In the genomic region with DNA sequence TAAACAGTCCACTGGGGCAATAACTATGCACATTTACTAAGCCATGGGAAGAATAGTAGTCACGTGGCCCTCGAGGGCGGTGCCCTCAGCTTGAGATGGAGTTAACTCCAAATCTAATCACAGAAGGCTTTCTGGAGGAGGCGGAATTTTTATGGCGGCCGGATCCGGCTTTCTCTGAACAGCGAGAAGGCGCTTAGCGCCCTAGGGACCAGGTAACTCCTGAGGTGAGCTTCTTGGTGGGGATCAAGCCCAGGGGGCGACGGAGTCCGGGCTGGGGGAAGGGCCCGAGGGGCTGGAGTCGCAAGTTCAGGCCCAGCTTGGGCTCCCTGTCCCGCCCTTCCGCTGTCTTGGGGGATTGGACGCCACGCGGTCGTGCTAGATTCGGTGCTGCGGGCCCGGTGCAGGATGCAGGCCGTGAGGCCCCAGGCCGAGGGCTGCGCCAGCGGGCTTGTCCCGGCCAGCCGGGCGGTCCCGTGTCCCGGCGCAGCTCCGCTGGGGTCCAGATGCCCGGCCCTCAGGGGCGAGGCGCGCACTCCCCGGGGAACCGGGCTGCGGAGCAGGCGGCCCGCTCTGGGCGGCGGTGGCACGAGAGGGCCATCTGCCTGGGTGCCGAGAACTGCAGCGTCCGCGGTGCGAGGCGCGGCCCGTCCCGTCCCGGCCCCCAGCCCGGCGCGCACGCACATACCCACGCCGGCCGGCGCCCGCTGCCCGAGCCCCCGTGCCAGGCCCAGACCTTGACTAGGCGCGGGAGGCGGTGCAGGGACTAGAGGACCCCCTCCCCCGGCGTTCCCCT, we compare ENCODE assay signal across 9 cellular contexts. TPM values are rescaled to one million over a fixed set of nuclear protein-coding genes. Genes with fewer than 3 reads are reported as not detected.
A peak's percentile ranks its signal among the peaks of the same experiment; 100 is the strongest.
DNase-seq lines count a peak whose midpoint lies in the region; ATAC-seq, FAIRE-seq and TF ChIP-seq lines count a peak whose summit lies in the region.
"Had no signal": no experiment of that assay in that cellular context is flagged by ENCODE, and none has a peak within 500 bp of the region (broad histone marks: within the 10 kb centered on the region; RNA-seq: fewer than 3 reads in every experiment).

No MANE protein-coding gene starts in this region.

- no peak for TF ChIP-seq RAD21 in H1 (IDR thresholded peaks at IDR 0.05 in 1 of 2, conservative IDR thresholded peaks at IDR 0.05 in 1 of 2; ENCODE audit: low read depth in 2 of 2, low read length in 2 of 2)

- CTCF ChIA-PET in activated CD4-positive, alpha-beta T cell treated with anti-CD3 and anti-CD28 coated beads for 36 hours (lab: Charles Lee) = interaction anchor here (0.8 to 1.3 kb wide), 2 partner anchors 17 to 362 kb away, joined by 3 read pairs; no protein-coding TSS in a partner anchor
- CTCF ChIA-PET in H1 (lab: Charles Lee; ENCODE audit: partially characterized antibody) = interaction anchor here (1.2 to 8.1 kb wide), 2 partner anchors 19 to 61 kb away, joined by 3 to 77 read pairs; no protein-coding TSS in a partner anchor

- peaks cover 0 to 4% of the 10 kb centered on the region in 2 experiments for H4K20me1 ChIP-seq in H1 (replicated peaks in 1 of 2; ENCODE audit: control insufficient read depth in 1 of 2, insufficient read depth in 2 of 2, low read length in 2 of 2)

- peaks cover 21% of the 10 kb centered on the region for H3K36me3 Mint-ChIP-seq in activated CD4-positive, alpha-beta T cell treated with anti-CD3 and anti-CD28 coated beads for 36 hours (ENCODE audit: low read depth)

- H4K5ac ChIP-seq in H1 (ENCODE audit: insufficient read length, low read depth, low read length) = peak overlapping the region; percentile 89

- H3K4me1 ChIP-seq in H1 (replicated peaks in 1 of 4; ENCODE audit: control insufficient read depth in 3 of 4, insufficient read depth in 4 of 4, low read length in 3 of 4) = peaks cover 14 to 28% (median 21%) of the 10 kb centered on the region in 4 experiments
- peaks cover 20% of the 10 kb centered on the region for H3K4me1 ChIP-seq in mucosa of descending colon (ENCODE audit: low read depth)
- H3K4me1 ChIP-seq in tibial nerve = peaks cover 8 to 40% (median 30%) of the 10 kb centered on the region in 4 donors

- H3K4ac ChIP-seq in H1 (replicated peaks; ENCODE audit: insufficient read length, low read depth, low read length) = peak overlapping the region; percentile 96

- H3K27ac ChIP-seq in H1 (ENCODE audit: low read depth, low read length) (peak overlapping the region; percentile 98), tibial nerve (peak overlapping the region; percentile 88 to 99 (median 94))
- H3K27ac ChIP-seq: SJSA1 had no signal

- peak overlapping the region; percentile 32 for H3K14ac ChIP-seq in H1 (ENCODE audit: insufficient read length)

- H3K4me3 ChIP-seq in H1 (ENCODE audit: extremely low read depth in 1 of 4, insufficient read depth in 2 of 4, low read depth in 3 of 4, low read length in 4 of 4) (peak overlapping the region; percentile 70 to 94 (median 73)), mucosa of descending colon (no peak overlapping the region), tibial nerve (peak overlapping the region; percentile 65 to 88 (median 69))
- H3K4me3 ChIP-seq: SJSA1 had no signal

- H4K91ac ChIP-seq in H1 (replicated peaks; ENCODE audit: insufficient read length, low read length) = peak overlapping the region; percentile 83

- H3K4me2 ChIP-seq in H1 (ENCODE audit: insufficient read depth in 1 of 2, low read depth in 2 of 2, low read length in 2 of 2) = peak overlapping the region; percentile 68 to 74

- TF ChIP-seq EP300 in H1 (IDR thresholded peaks at IDR 0.05; ENCODE audit: borderline replicate concordance in 1 of 2, low read depth in 2 of 2, low read length in 2 of 2) = no peak
- no peak for TF ChIP-seq EP300 in tibial nerve (IDR thresholded peaks at IDR 0.05)

- H3K18ac ChIP-seq in H1 (ENCODE audit: extremely low read depth, low read length) = peak overlapping the region; percentile 95

- TF ChIP-seq CTCF in H1 (IDR thresholded peaks at IDR 0.05; ENCODE audit: control extremely low read depth in 1 of 3, insufficient read depth in 1 of 3, low read depth in 1 of 3, low read length in 3 of 3) = no peak
- TF ChIP-seq CTCF in mucosa of descending colon (IDR thresholded peaks at IDR 0.05) = no peak
- peak in 3 of 5 experiments; percentile 15 to 36 (median 24) for TF ChIP-seq CTCF in tibial nerve (IDR thresholded peaks at IDR 0.05)

- peak overlapping the region; percentile 98 for H4K8ac ChIP-seq in H1 (ENCODE audit: extremely low read depth, insufficient read depth, low read length)

- POLR2A ChIA-PET in activated CD4-positive, alpha-beta T cell treated with anti-CD3 and anti-CD28 coated beads for 36 hours (lab: Charles Lee) = no interaction called here
- POLR2A ChIA-PET in H1 (lab: Charles Lee; ENCODE audit: partially characterized antibody) = interaction anchor here (0.7 to 14.2 kb wide), 35 partner anchors 7 to 594 kb away, joined by 3 to 139 read pairs (median 5); a partner anchor contains a TSS

- peak overlapping the region; percentile 87 to 98 (median 95) for H3K9ac ChIP-seq in H1 (replicated peaks in 1 of 4; ENCODE audit: extremely low read depth in 1 of 4, low read depth in 3 of 4, low read length in 3 of 4)

- no peaks in the 10 kb centered on the region for H3K9me3 Mint-ChIP-seq in activated CD4-positive, alpha-beta T cell treated with anti-CD3 and anti-CD28 coated beads for 36 hours (ENCODE audit: low read depth)

- H3K9me3 ChIP-seq in H1 (ENCODE audit: insufficient read depth in 2 of 2, low read depth in 1 of 2, low read length in 1 of 2) (no peaks in the 10 kb centered on the region), mucosa of descending colon (no peaks in the 10 kb centered on the region), tibial nerve (no peaks in the 10 kb centered on the region)

- H2BK5ac ChIP-seq in H1 (ENCODE audit: low read depth, low read length) = peak overlapping the region; percentile 99

- H3K56ac ChIP-seq in H1 (replicated peaks; ENCODE audit: insufficient read length, low read depth, low read length) = peak overlapping the region; percentile 93

- no peak overlapping the region for H3K23ac ChIP-seq in H1 (ENCODE audit: insufficient read length)

- H2BK20ac ChIP-seq in H1 (ENCODE audit: low read length) = 0 out of 2 replicates have a peak overlapping the region, but pooled peaks have one; percentile 86

- ATAC-seq in activated CD4-positive, alpha-beta T cell treated with anti-CD3 and anti-CD28 coated beads for 36 hours = no peak
- ATAC-seq in mucosa of descending colon (no peak), HG02852 (IDR thresholded peaks at IDR 0.05; ENCODE audit: unreplicated experiment) (no peak)

- no peak for DNase-seq in activated CD4-positive, alpha-beta T cell treated with anti-CD3 and anti-CD28 coated beads for 36 hours
- DNase-seq in activated CD4-positive, alpha-beta T cell treated with anti-CD3 and anti-CD28 coated beads, Interleukin-2, amount 50 U/mL, for 48 hours = no peak
- DNase-seq in H1 (ENCODE audit: low read depth in 1 of 2, low spot score in 2 of 2) (peak in 1 of 2 experiments; percentile 76), mucosa of descending colon (peak; percentile 39 to 62 (median 40)), tibial nerve (ENCODE audit: low spot score in 2 of 2) (no peak), 8988T (no peak), SK-N-DZ (ENCODE audit: low spot score) (no peak)

- H2BK15ac ChIP-seq in H1 (ENCODE audit: low read length) = peak overlapping the region; percentile 3

- no peak for FAIRE-seq in H1 (lab: Jason Lieb, UNC)

- H3K23me2 ChIP-seq in H1 (ENCODE audit: low read depth, low read length) = peaks cover 10% of the 10 kb centered on the region; the same call in 1 of the 2 replicates

- H2AK5ac ChIP-seq in H1 (ENCODE audit: low read depth, low read length) = peak overlapping the region; percentile 18

- intact Hi-C loops in activated CD4-positive, alpha-beta T cell treated with anti-CD3 and anti-CD28 coated beads for 36 hours (cut with DNase I, micrococcal nuclease) = loop anchor here (5.0 kb wide), 3 partner anchors 170 to 770 kb away; a partner anchor contains a TSS
- intact Hi-C loops in mucosa of descending colon (cut with DNase I, micrococcal nuclease) = no loop called here

- WGBS in H1 (ENCODE audit: extremely low coverage in 1 of 2, insufficient coverage in 1 of 2, insufficient read length in 1 of 2, insufficient replicate concordance in 2 of 2, low coverage in 1 of 2, low lambda C conversion rate in 2 of 2, missing lambda C conversion rate in 1 of 2), 2 experiments = 2% methylated on average over 46 of the region's 73 CpGs; no CpG with 5 or more reads in 1 of the 2 experiments
- WGBS in tibial nerve, 2 donors = 57 to 60% methylated on average over 19 to 51 of the region's 73 CpGs

- H3K79me1 ChIP-seq in H1 (ENCODE audit: low read depth, low read length) = peaks cover 2% of the 10 kb centered on the region; the same call in 1 of the 2 replicates

- H2AFZ ChIP-seq in H1 (ENCODE audit: low read length) = no peak overlapping the region; the same call in 1 of the 2 replicates

- TF ChIP-seq POLR2A in H1 (IDR thresholded peaks at IDR 0.05; ENCODE audit: control extremely low read depth in 1 of 2, low read depth in 2 of 2, low read length in 2 of 2) = peak; percentile 14 to 78; a peak in 2 of 3 replicates
- TF ChIP-seq POLR2A in tibial nerve (IDR thresholded peaks at IDR 0.05) = no peak

- H3K27me3 ChIP-seq in H1 (replicated peaks in 1 of 4; ENCODE audit: control insufficient read depth in 3 of 4, extremely low read depth in 1 of 4, insufficient read depth in 3 of 4, low read length in 3 of 4) = no peaks in the 10 kb centered on the region
- H3K27me3 ChIP-seq in tibial nerve = no peaks in the 10 kb centered on the region
- H3K27me3 ChIP-seq: SJSA1 had no signal

- peaks cover 26 to 40% of the 10 kb centered on the region in 2 experiments for H3K79me2 ChIP-seq in H1 (ENCODE audit: control insufficient read depth in 1 of 2, insufficient read depth in 2 of 2, low read length in 2 of 2)

- no peak overlapping the region for H3K27ac Mint-ChIP-seq in activated CD4-positive, alpha-beta T cell treated with anti-CD3 and anti-CD28 coated beads for 36 hours

- H3K36me3 ChIP-seq in H1 (ENCODE audit: control insufficient read depth in 2 of 4, insufficient read depth in 4 of 4, low read length in 3 of 4) (peaks cover 5 to 22% (median 17%) of the 10 kb centered on the region in 4 experiments), mucosa of descending colon (ENCODE audit: low read depth) (no peaks in the 10 kb centered on the region), tibial nerve (peaks cover 0 to 10% (median 0%) of the 10 kb centered on the region in 3 donors)

- H3K4me3 Mint-ChIP-seq in activated CD4-positive, alpha-beta T cell treated with anti-CD3 and anti-CD28 coated beads for 36 hours = peak overlapping the region; percentile 41

- H2BK120ac ChIP-seq in H1 (replicated peaks; ENCODE audit: low read depth, low read length) = peak overlapping the region; percentile 21

- H2BK12ac ChIP-seq in H1 (ENCODE audit: low read depth, low read length) = peak overlapping the region; percentile 97

- H3K4me1 Mint-ChIP-seq in activated CD4-positive, alpha-beta T cell treated with anti-CD3 and anti-CD28 coated beads for 36 hours = peaks cover 41% of the 10 kb centered on the region

- H3K27me3 Mint-ChIP-seq in activated CD4-positive, alpha-beta T cell treated with anti-CD3 and anti-CD28 coated beads for 36 hours = no peaks in the 10 kb centered on the region

RNA-seq across cellular contexts. Expression of a gene that starts 1.7 kb away (rescaled TPM):
- 10 to 100 TPM; 65.6 to 68.2 TPM for total RNA-seq in activated CD4-positive, alpha-beta T cell treated with anti-CD3 and anti-CD28 coated beads for 36 hours
- total RNA-seq in H1 (2021; fragmentation: NEBNext Ultra II Directional; extraction: Animal tissue kit (Norgen Biotek cat#: 25700)) = 165 and 168 TPM in 2 replicates
- 21.1 and 22.8 TPM in 2 replicates for polyA plus RNA-seq in H1 (2011; rRNA removed)
- 25.6 TPM for polyA plus RNA-seq in H1 (2011; cell fraction: cytosol; rRNA removed)
- 53.7 TPM for polyA plus RNA-seq in H1 (2011; cell fraction: nucleus; rRNA removed)
- polyA plus RNA-seq in H1 (2012, experiment 1 of 2) = 32.3 to 43.6 TPM (median 38.1 TPM) in 4 replicates
- 2.6 TPM for polyA plus RNA-seq in H1 (2012, experiment 2 of 2)
- 29.8 TPM for polyA plus RNA-seq in H1 (2013, experiment 1 of 2)
- polyA plus RNA-seq in H1 (2013, experiment 2 of 2) = 29.7 TPM
- polyA minus RNA-seq in H1 (2011; rRNA and poly(A)+ RNA removed) = 116 and 150 TPM in 2 replicates
- 81.3 TPM for polyA minus RNA-seq in H1 (2011; cell fraction: cytosol; rRNA and poly(A)+ RNA removed)
- polyA minus RNA-seq in H1 (2011; cell fraction: nucleus; rRNA and poly(A)+ RNA removed) = 206 TPM
- total RNA-seq in mucosa of descending colon = 100 to 1,000 TPM in 1 of 3 donors, 10 to 100 TPM in 2; 59.3 to 103 (median 69.7) TPM
- 10 to 100 TPM; 36.6 to 51.3 (median 40.7) TPM for total RNA-seq in tibial nerve
- 0.19 and 0.31 TPM in 2 replicates for polyA plus RNA-seq in SK-N-DZ (2014; cell fraction: cytosol; rRNA removed)
- 0.20 and 0.31 TPM in 2 replicates for polyA plus RNA-seq in SK-N-DZ (2014; cell fraction: nucleus; rRNA removed)

RNA-seq across cellular contexts. Expression of a gene that starts 45.2 kb away (rescaled TPM):
- 1 to 10 TPM; 1.5 to 2.0 TPM for total RNA-seq in activated CD4-positive, alpha-beta T cell treated with anti-CD3 and anti-CD28 coated beads for 36 hours
- total RNA-seq in H1 (2021; fragmentation: NEBNext Ultra II Directional; extraction: Animal tissue kit (Norgen Biotek cat#: 25700)) = 74.3 and 88.4 TPM in 2 replicates
- 61.4 and 90.7 TPM in 2 replicates for polyA plus RNA-seq in H1 (2011; rRNA removed)
- 61.9 TPM for polyA plus RNA-seq in H1 (2011; cell fraction: cytosol; rRNA removed)
- 169 TPM for polyA plus RNA-seq in H1 (2011; cell fraction: nucleus; rRNA removed)
- 32.1 to 76.8 TPM (median 61.9 TPM) in 4 replicates for polyA plus RNA-seq in H1 (2012, experiment 1 of 2)
- polyA plus RNA-seq in H1 (2012, experiment 2 of 2) = 57.5 TPM
- polyA plus RNA-seq in H1 (2013, experiment 1 of 2) = 76.3 TPM
- polyA plus RNA-seq in H1 (2013, experiment 2 of 2) = 74.6 TPM
- 37.9 and 42.9 TPM in 2 replicates for polyA minus RNA-seq in H1 (2011; rRNA and poly(A)+ RNA removed)
- polyA minus RNA-seq in H1 (2011; cell fraction: cytosol; rRNA and poly(A)+ RNA removed) = 68.5 TPM
- polyA minus RNA-seq in H1 (2011; cell fraction: nucleus; rRNA and poly(A)+ RNA removed) = 57.4 TPM
- total RNA-seq in mucosa of descending colon = 10 to 100 TPM; 25.3 to 60.3 (median 28.9) TPM
- total RNA-seq in tibial nerve = 10 to 100 TPM in 2 of 4 donors, 1 to 10 TPM in 2; 3.3 to 60.8 (median 12.1) TPM
- polyA plus RNA-seq in SK-N-DZ (2014; cell fraction: cytosol; rRNA removed) = 1.4 and 2.1 TPM in 2 replicates
- 1.8 and 2.0 TPM in 2 replicates for polyA plus RNA-seq in SK-N-DZ (2014; cell fraction: nucleus; rRNA removed)

Comparison
In these comparisons a context has a peak if more than half of its experiments do, and no peak if none do; other contexts are left out.
1. DNase-seq: peak in mucosa of descending colon (3 of 3); none in activated CD4-positive, alpha-beta T cell treated with anti-CD3 and anti-CD28 coated beads for 36 hours (single experiment), activated CD4-positive, alpha-beta T cell treated with anti-CD3 and anti-CD28 coated beads, Interleukin-2, amount 50 U/mL, for 48 hours (0 of 2), tibial nerve (0 of 2), 8988T (single experiment) and SK-N-DZ (single experiment).
2. CTCF ChIP-seq: peak in tibial nerve (3 of 5); none in H1 (0 of 3) and mucosa of descending colon (single experiment).
3. POLR2A ChIP-seq: peak in H1 (2 of 2); none in tibial nerve (0 of 2).
4. intact Hi-C loops: an anchor here in activated CD4-positive, alpha-beta T cell treated with anti-CD3 and anti-CD28 coated beads for 36 hours (5.0 kb wide); none called in mucosa of descending colon.